8 cellular contexts compared by ENCODE assay signal in the genomic region with DNA sequence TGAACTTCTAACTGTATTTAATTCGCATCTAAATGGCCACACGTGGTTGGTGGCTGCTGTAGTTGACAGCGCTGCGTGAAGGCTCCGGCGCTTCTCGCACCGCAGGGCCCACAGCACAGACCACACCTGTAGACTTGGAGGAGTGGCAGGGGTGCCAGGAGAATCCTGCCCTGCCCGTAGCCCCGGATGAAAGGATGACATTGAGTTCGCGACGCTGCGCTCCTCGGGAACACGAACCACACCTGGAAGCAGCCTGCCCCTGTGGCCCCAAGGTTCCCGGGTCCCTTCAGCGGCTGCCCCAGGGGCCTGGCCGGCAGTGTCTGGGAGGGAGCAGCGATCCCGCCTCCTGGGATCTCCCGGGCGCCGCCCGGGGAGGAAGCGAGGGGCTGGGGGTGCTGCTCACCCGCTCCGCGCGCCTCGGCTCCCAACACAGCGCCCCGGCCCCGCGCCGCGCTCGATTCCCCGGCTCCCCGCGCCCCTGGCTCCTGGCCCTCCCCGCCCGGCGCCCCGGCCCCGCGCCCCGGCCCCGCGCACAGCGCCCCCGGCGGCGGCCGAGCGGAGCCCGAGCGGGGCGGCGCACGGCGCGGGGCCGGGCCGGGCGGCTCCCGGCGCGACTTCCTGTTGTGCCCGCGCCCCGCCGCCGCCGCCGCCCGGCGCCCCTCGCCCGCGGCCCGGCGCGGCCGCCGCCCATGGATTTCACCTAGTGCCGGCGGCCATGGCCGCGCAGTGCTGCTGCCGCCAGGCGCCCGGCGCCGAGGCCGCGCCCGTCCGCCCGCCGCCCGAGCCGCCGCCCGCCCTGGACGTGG. TPM values are rescaled to one million over a fixed set of nuclear protein-coding genes. Genes with fewer than 3 reads are reported as not detected.
DNase-seq lines count a peak whose midpoint lies in the region; ATAC-seq and TF ChIP-seq lines count a peak whose summit lies in the region.

A gene with protein sequence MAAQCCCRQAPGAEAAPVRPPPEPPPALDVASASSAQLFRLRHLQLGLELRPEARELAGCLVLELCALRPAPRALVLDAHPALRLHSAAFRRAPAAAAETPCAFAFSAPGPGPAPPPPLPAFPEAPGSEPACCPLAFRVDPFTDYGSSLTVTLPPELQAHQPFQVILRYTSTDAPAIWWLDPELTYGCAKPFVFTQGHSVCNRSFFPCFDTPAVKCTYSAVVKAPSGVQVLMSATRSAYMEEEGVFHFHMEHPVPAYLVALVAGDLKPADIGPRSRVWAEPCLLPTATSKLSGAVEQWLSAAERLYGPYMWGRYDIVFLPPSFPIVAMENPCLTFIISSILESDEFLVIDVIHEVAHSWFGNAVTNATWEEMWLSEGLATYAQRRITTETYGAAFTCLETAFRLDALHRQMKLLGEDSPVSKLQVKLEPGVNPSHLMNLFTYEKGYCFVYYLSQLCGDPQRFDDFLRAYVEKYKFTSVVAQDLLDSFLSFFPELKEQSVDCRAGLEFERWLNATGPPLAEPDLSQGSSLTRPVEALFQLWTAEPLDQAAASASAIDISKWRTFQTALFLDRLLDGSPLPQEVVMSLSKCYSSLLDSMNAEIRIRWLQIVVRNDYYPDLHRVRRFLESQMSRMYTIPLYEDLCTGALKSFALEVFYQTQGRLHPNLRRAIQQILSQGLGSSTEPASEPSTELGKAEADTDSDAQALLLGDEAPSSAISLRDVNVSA (plus strand): TSS at position 613 of the 806 bp plus-strand sequence. CDS start 103 bp downstream, at position 716.

- H3K36me3 ChIP-seq in SK-N-MC (ENCODE audit: insufficient read depth, low read length) (no peaks in the 10 kb centered on the region), ascending aorta (peaks cover 6 to 7% of the 10 kb centered on the region in 2 donors)

- H3K9me3 ChIP-seq in SK-N-MC (ENCODE audit: low read depth, low read length) (no peaks in the 10 kb centered on the region), ascending aorta (no peaks in the 10 kb centered on the region)

- peak within 1 kb of the TSS; percentile 77 for H3K9ac ChIP-seq in SK-N-MC (ENCODE audit: insufficient read length)

- intact Hi-C loops in ascending aorta (cut with DNase I) (loop anchor here (1.0 to 10.0 kb wide), 9 partner anchors 8 to 1166 kb away; partner anchors contain the start of genes CAPN10, DUSP28, HDAC4 and PASK), left ventricle myocardium superior (cut with micrococcal nuclease) (no loop called here)

- TF ChIP-seq CTCF in ascending aorta (IDR thresholded peaks at IDR 0.05) (no peak), progenitor cell of endocrine pancreas (IDR thresholded peaks at IDR 0.05; ENCODE audit: unreplicated experiment) (no peak)

- H3K27ac Mint-ChIP-seq in progenitor cell of endocrine pancreas = peak within 1 kb of the TSS; percentile 10

- H3K4me1 ChIP-seq in ascending aorta = peaks cover 14 to 31% of the 10 kb centered on the region in 2 donors

- DNase-seq in ACHN = peak; percentile 58
- no peak for DNase-seq in SK-N-MC (ENCODE audit: low read depth, low spot score)
- DNase-seq in ascending aorta (ENCODE audit: low spot score in 2 of 2) = peak in 1 of 2 donors; percentile 65
- DNase-seq in left ventricle myocardium superior = peak; percentile 77
- peak; percentile 49 for DNase-seq in progenitor cell of endocrine pancreas (ENCODE audit: low spot score, unreplicated experiment)
- no peak for DNase-seq in SK-N-DZ (ENCODE audit: low spot score)

- H3K27me3 ChIP-seq in ascending aorta = no peaks in the 10 kb centered on the region

- H3K4me1 Mint-ChIP-seq in progenitor cell of endocrine pancreas (ENCODE audit: low read depth) = peaks cover 22% of the 10 kb centered on the region

- ATAC-seq in GM18519 (IDR thresholded peaks at IDR 0.05; ENCODE audit: low FRiP score, unreplicated experiment) = peak; percentile 25
- ATAC-seq in HG03520 (IDR thresholded peaks at IDR 0.05; ENCODE audit: unreplicated experiment) = peak; percentile 28
- peak; percentile 21 for ATAC-seq in left ventricle myocardium superior

- H3K4me3 Mint-ChIP-seq in progenitor cell of endocrine pancreas (ENCODE audit: low read depth) = peak within 1 kb of the TSS; percentile 78

- in situ Hi-C loops in ACHN (cut with HindIII; ENCODE audit: low pct_ligation_motif_present, low pct_unique_long_range_greater_than_20kb, low sequenced_read_pairs) = no loop called here

- H3K4me3 ChIP-seq in SK-N-MC (peak within 1 kb of the TSS; percentile 91), ascending aorta (peak within 1 kb of the TSS; percentile 77 to 91)

- H3K9me3 Mint-ChIP-seq in progenitor cell of endocrine pancreas (ENCODE audit: low read depth) = no peaks in the 10 kb centered on the region

- H3K36me3 Mint-ChIP-seq in progenitor cell of endocrine pancreas (ENCODE audit: insufficient read depth) = peaks cover 3% of the 10 kb centered on the region

- H3K27ac ChIP-seq in SK-N-MC = no peak within 1 kb of the TSS
- peak within 1 kb of the TSS; percentile 91 to 96 for H3K27ac ChIP-seq in ascending aorta

- H3K27me3 Mint-ChIP-seq in progenitor cell of endocrine pancreas = no peaks in the 10 kb centered on the region

RNA-seq across cellular contexts. Expression of the gene that starts here (rescaled TPM):
- total RNA-seq in ascending aorta (196 TPM), left ventricle myocardium superior (105 TPM), progenitor cell of endocrine pancreas (50.8 and 52.2 TPM in 2 replicates)
- 20.9 and 24.6 TPM in 2 replicates for polyA plus RNA-seq in SK-N-DZ (2014; cell fraction: cytosol; rRNA removed)
- polyA plus RNA-seq in SK-N-DZ (2014; cell fraction: nucleus; rRNA removed) = 52.1 and 94.9 TPM in 2 replicates

Comparison
In these comparisons a context has a peak if more than half of its experiments do, and no peak if none do; other contexts are left out.
1. DNase-seq: peak in ACHN (single experiment), left ventricle myocardium superior (single experiment) and progenitor cell of endocrine pancreas (single experiment); none in SK-N-MC (single experiment) and SK-N-DZ (single experiment).
2. Peak in every context shown above with its lines, with median percentiles within 50 percentile points of each other: ATAC-seq.